In the genomic region with DNA sequence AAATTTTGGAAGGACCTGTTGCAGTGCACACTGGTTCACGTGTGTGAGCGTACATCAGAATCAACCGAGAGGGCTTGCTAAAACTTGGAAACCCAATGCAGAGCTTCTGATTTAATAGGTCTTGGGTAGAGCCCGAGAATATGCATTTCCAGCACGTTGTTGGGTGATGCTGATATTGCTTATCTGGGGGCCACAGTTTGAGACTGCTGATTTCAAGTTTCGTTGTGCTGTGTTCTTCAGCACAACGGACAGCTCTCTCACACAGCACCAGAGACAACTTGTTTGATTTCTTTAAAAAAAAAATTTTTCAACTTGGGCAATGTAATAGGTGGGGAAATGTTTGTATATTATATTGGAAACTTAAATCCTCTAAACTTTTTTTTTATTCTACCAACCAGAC, we compare ENCODE assay signal across 1 cellular context.
TF ChIP-seq lines count a peak whose summit lies in the region.

No MANE protein-coding gene starts in this region.

TF ChIP-seq in HCT116, 20 proteins besides CTCF, POLR2A, EP300 and RAD21:
- TF ChIP-seq, protein P1, sequence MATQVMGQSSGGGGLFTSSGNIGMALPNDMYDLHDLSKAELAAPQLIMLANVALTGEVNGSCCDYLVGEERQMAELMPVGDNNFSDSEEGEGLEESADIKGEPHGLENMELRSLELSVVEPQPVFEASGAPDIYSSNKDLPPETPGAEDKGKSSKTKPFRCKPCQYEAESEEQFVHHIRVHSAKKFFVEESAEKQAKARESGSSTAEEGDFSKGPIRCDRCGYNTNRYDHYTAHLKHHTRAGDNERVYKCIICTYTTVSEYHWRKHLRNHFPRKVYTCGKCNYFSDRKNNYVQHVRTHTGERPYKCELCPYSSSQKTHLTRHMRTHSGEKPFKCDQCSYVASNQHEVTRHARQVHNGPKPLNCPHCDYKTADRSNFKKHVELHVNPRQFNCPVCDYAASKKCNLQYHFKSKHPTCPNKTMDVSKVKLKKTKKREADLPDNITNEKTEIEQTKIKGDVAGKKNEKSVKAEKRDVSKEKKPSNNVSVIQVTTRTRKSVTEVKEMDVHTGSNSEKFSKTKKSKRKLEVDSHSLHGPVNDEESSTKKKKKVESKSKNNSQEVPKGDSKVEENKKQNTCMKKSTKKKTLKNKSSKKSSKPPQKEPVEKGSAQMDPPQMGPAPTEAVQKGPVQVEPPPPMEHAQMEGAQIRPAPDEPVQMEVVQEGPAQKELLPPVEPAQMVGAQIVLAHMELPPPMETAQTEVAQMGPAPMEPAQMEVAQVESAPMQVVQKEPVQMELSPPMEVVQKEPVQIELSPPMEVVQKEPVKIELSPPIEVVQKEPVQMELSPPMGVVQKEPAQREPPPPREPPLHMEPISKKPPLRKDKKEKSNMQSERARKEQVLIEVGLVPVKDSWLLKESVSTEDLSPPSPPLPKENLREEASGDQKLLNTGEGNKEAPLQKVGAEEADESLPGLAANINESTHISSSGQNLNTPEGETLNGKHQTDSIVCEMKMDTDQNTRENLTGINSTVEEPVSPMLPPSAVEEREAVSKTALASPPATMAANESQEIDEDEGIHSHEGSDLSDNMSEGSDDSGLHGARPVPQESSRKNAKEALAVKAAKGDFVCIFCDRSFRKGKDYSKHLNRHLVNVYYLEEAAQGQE (IDR thresholded peaks at IDR 0.05; ENCODE audit: low read depth), result peak; percentile 82
- TF ChIP-seq ATF3 (IDR thresholded peaks at IDR 0.05), result no peak
- TF ChIP-seq, protein P2, sequence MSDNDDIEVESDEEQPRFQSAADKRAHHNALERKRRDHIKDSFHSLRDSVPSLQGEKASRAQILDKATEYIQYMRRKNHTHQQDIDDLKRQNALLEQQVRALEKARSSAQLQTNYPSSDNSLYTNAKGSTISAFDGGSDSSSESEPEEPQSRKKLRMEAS (IDR thresholded peaks at IDR 0.05), result no peak
- TF ChIP-seq, protein P3, sequence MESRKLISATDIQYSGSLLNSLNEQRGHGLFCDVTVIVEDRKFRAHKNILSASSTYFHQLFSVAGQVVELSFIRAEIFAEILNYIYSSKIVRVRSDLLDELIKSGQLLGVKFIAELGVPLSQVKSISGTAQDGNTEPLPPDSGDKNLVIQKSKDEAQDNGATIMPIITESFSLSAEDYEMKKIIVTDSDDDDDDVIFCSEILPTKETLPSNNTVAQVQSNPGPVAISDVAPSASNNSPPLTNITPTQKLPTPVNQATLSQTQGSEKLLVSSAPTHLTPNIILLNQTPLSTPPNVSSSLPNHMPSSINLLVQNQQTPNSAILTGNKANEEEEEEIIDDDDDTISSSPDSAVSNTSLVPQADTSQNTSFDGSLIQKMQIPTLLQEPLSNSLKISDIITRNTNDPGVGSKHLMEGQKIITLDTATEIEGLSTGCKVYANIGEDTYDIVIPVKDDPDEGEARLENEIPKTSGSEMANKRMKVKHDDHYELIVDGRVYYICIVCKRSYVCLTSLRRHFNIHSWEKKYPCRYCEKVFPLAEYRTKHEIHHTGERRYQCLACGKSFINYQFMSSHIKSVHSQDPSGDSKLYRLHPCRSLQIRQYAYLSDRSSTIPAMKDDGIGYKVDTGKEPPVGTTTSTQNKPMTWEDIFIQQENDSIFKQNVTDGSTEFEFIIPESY (IDR thresholded peaks at IDR 0.05; ENCODE audit: extremely low read depth, insufficient replicate concordance, low read length), result no peak
